Comparison of ENCODE assay signal across 2 cellular contexts in genomic region chr3:46871222-46871621, GRCh38.
A peak's percentile ranks its signal among the peaks of the same experiment; 100 is the strongest.
TF ChIP-seq lines count a peak whose summit lies in the region.

No MANE protein-coding gene starts in this region.

TF ChIP-seq in liver, 16 proteins besides CTCF, POLR2A, EP300 and RAD21:
- TF ChIP-seq HNF4G (IDR thresholded peaks at IDR 0.05) (no peak), GABPA (IDR thresholded peaks at IDR 0.05 in 1 of 2, conservative IDR thresholded peaks at IDR 0.05 in 1 of 2) (no peak), FOXA1 (IDR thresholded peaks at IDR 0.05) (no peak), EGR1 (IDR thresholded peaks at IDR 0.05; ENCODE audit: low read depth in 2 of 2) (no peak), NR2F2 (IDR thresholded peaks at IDR 0.05) (peak; percentile 91), RXRA (IDR thresholded peaks at IDR 0.05) (peak; percentile 47 to 68), SP1 (IDR thresholded peaks at IDR 0.05) (peak; percentile 26), ATF3 (IDR thresholded peaks at IDR 0.05) (no peak)
TF ChIP-seq in liver: peak in this region for 3.

TF ChIP-seq in HepG2, 621 proteins besides CTCF, POLR2A, EP300 and RAD21:
- TF ChIP-seq CREB3 (CRISPR knock-in tag; IDR thresholded peaks at IDR 0.05) (no peak), ZNF773 (CRISPR knock-in tag; IDR thresholded peaks at IDR 0.05; ENCODE audit: borderline replicate concordance) (no peak), SNAPC2 (CRISPR knock-in tag; IDR thresholded peaks at IDR 0.05) (no peak), ZNF574 (CRISPR knock-in tag; IDR thresholded peaks at IDR 0.05) (no peak), E2F5 (CRISPR knock-in tag; conservative IDR thresholded peaks at IDR 0.05) (no peak), ZNF512 (CRISPR knock-in tag; IDR thresholded peaks at IDR 0.05) (no peak), ZNF205 (CRISPR knock-in tag; IDR thresholded peaks at IDR 0.05) (no peak)
